In the genomic region with DNA sequence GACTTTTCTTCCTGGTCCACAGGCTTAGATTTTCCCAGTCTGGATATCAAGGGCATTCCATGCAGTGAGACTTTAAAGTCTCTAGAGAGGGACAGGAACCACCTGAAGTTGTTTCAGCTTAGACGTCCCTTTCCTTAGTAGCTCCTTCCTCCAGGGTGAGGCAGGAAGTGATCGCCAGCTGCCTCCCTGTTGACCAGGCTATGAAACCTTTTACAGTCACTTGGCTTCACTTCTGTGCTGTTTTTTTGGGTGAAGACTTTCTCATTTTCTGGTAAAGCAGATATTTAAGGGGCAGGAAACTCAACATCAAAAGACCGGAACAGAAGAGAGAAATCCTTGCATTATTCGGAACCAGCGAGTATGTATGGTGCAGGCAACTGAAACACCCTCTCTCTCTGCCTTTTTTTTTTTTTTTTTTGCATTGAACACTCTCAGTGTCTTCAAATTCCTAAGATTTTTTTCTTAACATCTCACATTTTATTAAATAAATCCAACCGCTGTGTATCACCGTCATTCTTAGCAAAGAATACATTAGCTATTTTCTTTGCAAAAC, we compare ENCODE assay signal across 10 cellular contexts.
A peak's percentile ranks its signal among the peaks of the same experiment; 100 is the strongest.
DNase-seq lines count a peak whose midpoint lies in the region; ATAC-seq and TF ChIP-seq lines count a peak whose summit lies in the region.
"Had no signal": no experiment of that assay in that cellular context is flagged by ENCODE, and none has a peak within 500 bp of the region (broad histone marks: within the 10 kb centered on the region; RNA-seq: fewer than 3 reads in every experiment).

No MANE protein-coding gene starts in this region.

- peak overlapping the region; percentile 29 to 77 (median 70) for H3K27ac Mint-ChIP-seq in CD4-positive, CD25-positive, alpha-beta regulatory T cell
- H3K27ac Mint-ChIP-seq in activated CD4-positive, alpha-beta memory T cell treated with anti-CD3 and anti-CD28 coated beads, Interleukin-2, amount 10 ng/mL, durations not matched to agents 7 days and 5 days, result peak overlapping the region; percentile 81

- DNase-seq in CD4-positive, CD25-positive, alpha-beta regulatory T cell, result peak in 2 of 3 donors; percentile 16 to 76
- peak; percentile 30 for DNase-seq in activated CD4-positive, alpha-beta memory T cell treated with anti-CD3 and anti-CD28 coated beads, Interleukin-2, amount 10 ng/mL, durations not matched to agents 7 days and 5 days
- DNase-seq in mesenchymal stem cell, result no peak
- no peak for DNase-seq in activated effector memory CD4-positive, alpha-beta T cell treated with anti-CD3 and anti-CD28 coated beads, Interleukin-2, amount 50 U/mL, for 16 hours
- DNase-seq in foreskin keratinocyte, result no peak
- no peak for DNase-seq in RKO (ENCODE audit: low spot score)
- DNase-seq: NCI-H446 treated with DMSO at 0.1 percent for 48 hours, WERI-Rb-1 had no signal

- H3K23ac ChIP-seq in mesenchymal stem cell (ENCODE audit: low read length in 2 of 2), result no peak overlapping the region

- no peaks in the 10 kb centered on the region for H3K9me3 ChIP-seq in CD4-positive, CD25-positive, alpha-beta regulatory T cell (ENCODE audit: control insufficient read depth in 2 of 2, low read length in 2 of 2)
- no peaks in the 10 kb centered on the region for H3K9me3 ChIP-seq in mesenchymal stem cell (ENCODE audit: control insufficient read depth, low read length)

- POLR2A ChIA-PET in activated CD4-positive, alpha-beta memory T cell treated with anti-CD3 and anti-CD28 coated beads, Interleukin-2, amount 10 ng/mL, durations not matched to agents 7 days and 5 days (lab: Charles Lee), result interaction anchor here (0.7 to 5.9 kb wide), 16 partner anchors 10 to 244 kb away, joined by 3 to 67 read pairs (median 5); partner anchors contain the start of gene IRF2BP2

- no peak overlapping the region for H4K91ac ChIP-seq in mesenchymal stem cell (ENCODE audit: low read length)

- no peaks in the 10 kb centered on the region for H3K36me3 ChIP-seq in CD4-positive, CD25-positive, alpha-beta regulatory T cell (ENCODE audit: control insufficient read depth, insufficient read depth, low read length)
- no peaks in the 10 kb centered on the region for H3K36me3 ChIP-seq in mesenchymal stem cell (ENCODE audit: control insufficient read depth in 1 of 2, insufficient read depth in 2 of 2, low read depth in 1 of 2, low read length in 2 of 2)
- H3K36me3 ChIP-seq: WERI-Rb-1 had no signal

- H2BK120ac ChIP-seq in mesenchymal stem cell (ENCODE audit: low read depth, low read length), result no peak overlapping the region

- no peak overlapping the region for H2BK15ac ChIP-seq in mesenchymal stem cell (ENCODE audit: low read depth, poor library complexity, severe bottlenecking)

- peak overlapping the region; percentile 50 for H2AK5ac ChIP-seq in mesenchymal stem cell (ENCODE audit: low read length, severe bottlenecking)

- no peak overlapping the region for H3K4ac ChIP-seq in mesenchymal stem cell (ENCODE audit: low read depth in 1 of 2, low read length in 2 of 2)

- 72% methylated on average over 7 of the region's 7 CpGs for WGBS in mesenchymal stem cell

- H2AFZ ChIP-seq in mesenchymal stem cell (ENCODE audit: low read depth, low read length), result no peak overlapping the region

- H3K79me1 ChIP-seq in mesenchymal stem cell (replicated peaks; ENCODE audit: low read length, poor library complexity, severe bottlenecking), result no peaks in the 10 kb centered on the region

- H3K4me1 Mint-ChIP-seq in CD4-positive, CD25-positive, alpha-beta regulatory T cell, result peaks cover 40 to 72% (median 54%) of the 10 kb centered on the region in 4 donors
- H3K4me1 Mint-ChIP-seq in activated CD4-positive, alpha-beta memory T cell treated with anti-CD3 and anti-CD28 coated beads, Interleukin-2, amount 10 ng/mL, durations not matched to agents 7 days and 5 days, result peaks cover 84% of the 10 kb centered on the region

- H3K4me3 ChIP-seq in CD4-positive, CD25-positive, alpha-beta regulatory T cell (ENCODE audit: low read depth, low read length), result peak overlapping the region; percentile 66
- H3K4me3 ChIP-seq in mesenchymal stem cell (ENCODE audit: insufficient read depth in 1 of 2, low read depth in 1 of 2, low read length in 2 of 2), result no peak overlapping the region

- no peak overlapping the region for H3K14ac ChIP-seq in mesenchymal stem cell (ENCODE audit: low read length in 2 of 2)

- no peak overlapping the region for H2BK12ac ChIP-seq in mesenchymal stem cell (ENCODE audit: low read length in 2 of 2)

- no peak for TF ChIP-seq CTCF in foreskin keratinocyte (conservative IDR thresholded peaks at IDR 0.05)

- H3K9ac ChIP-seq in mesenchymal stem cell (ENCODE audit: low read length), result no peak overlapping the region

- H3K4me2 ChIP-seq in mesenchymal stem cell (ENCODE audit: low read length, poor library complexity, severe bottlenecking), result peak overlapping the region; percentile 35

- peak overlapping the region; percentile 22 to 79 (median 67) for H3K4me3 Mint-ChIP-seq in CD4-positive, CD25-positive, alpha-beta regulatory T cell
- H3K4me3 Mint-ChIP-seq in activated CD4-positive, alpha-beta memory T cell treated with anti-CD3 and anti-CD28 coated beads, Interleukin-2, amount 10 ng/mL, durations not matched to agents 7 days and 5 days, result peak overlapping the region; percentile 47

- peak in 1 of 2 donors; percentile 23 for ATAC-seq in CD4-positive, CD25-positive, alpha-beta regulatory T cell (ENCODE audit: low read depth in 2 of 2)
- peak; percentile 22 for ATAC-seq in GM21423 (IDR thresholded peaks at IDR 0.05; ENCODE audit: unreplicated experiment)
- no peak for ATAC-seq in HG02884 (IDR thresholded peaks at IDR 0.05; ENCODE audit: unreplicated experiment)
- ATAC-seq in foreskin keratinocyte, result no peak

- peak overlapping the region; percentile 4 to 59 for H3K18ac ChIP-seq in mesenchymal stem cell (ENCODE audit: low read depth in 1 of 2, low read length in 2 of 2)

- peaks cover 25% of the 10 kb centered on the region for H3K27me3 Mint-ChIP-seq in CD4-positive, CD25-positive, alpha-beta regulatory T cell
- H3K27me3 Mint-ChIP-seq in activated CD4-positive, alpha-beta memory T cell treated with anti-CD3 and anti-CD28 coated beads, Interleukin-2, amount 10 ng/mL, durations not matched to agents 7 days and 5 days, result peaks cover 2% of the 10 kb centered on the region

- H3K27me3 ChIP-seq in CD4-positive, CD25-positive, alpha-beta regulatory T cell (ENCODE audit: control insufficient read depth, insufficient read depth, low read length), result no peaks in the 10 kb centered on the region
- no peaks in the 10 kb centered on the region for H3K27me3 ChIP-seq in mesenchymal stem cell (ENCODE audit: control insufficient read depth in 1 of 2, insufficient read depth in 1 of 2, low read length in 2 of 2)
- no peaks in the 10 kb centered on the region for H3K27me3 ChIP-seq in foreskin keratinocyte

- H3K4me1 ChIP-seq in CD4-positive, CD25-positive, alpha-beta regulatory T cell (ENCODE audit: control insufficient read depth, insufficient read depth, low read length, poor library complexity, severe bottlenecking), result peaks cover 49% of the 10 kb centered on the region
- peaks cover 7% of the 10 kb centered on the region for H3K4me1 ChIP-seq in mesenchymal stem cell (ENCODE audit: control insufficient read depth, insufficient read depth, low read depth, low read length)
- no peaks in the 10 kb centered on the region for H3K4me1 ChIP-seq in foreskin keratinocyte

- H3K36me3 Mint-ChIP-seq in CD4-positive, CD25-positive, alpha-beta regulatory T cell, result no peaks in the 10 kb centered on the region
- H3K36me3 Mint-ChIP-seq in activated CD4-positive, alpha-beta memory T cell treated with anti-CD3 and anti-CD28 coated beads, Interleukin-2, amount 10 ng/mL, durations not matched to agents 7 days and 5 days (ENCODE audit: low read depth), result no peaks in the 10 kb centered on the region

- peak overlapping the region; percentile 48 for H3K27ac ChIP-seq in CD4-positive, CD25-positive, alpha-beta regulatory T cell (ENCODE audit: insufficient read depth, low read length, poor library complexity, severe bottlenecking)
- H3K27ac ChIP-seq in mesenchymal stem cell (ENCODE audit: low read length, poor library complexity, severe bottlenecking), result peak overlapping the region; percentile 74
- H3K27ac ChIP-seq in foreskin keratinocyte, result no peak overlapping the region
- H3K27ac ChIP-seq: WERI-Rb-1 had no signal

- CTCF ChIA-PET in activated CD4-positive, alpha-beta memory T cell treated with anti-CD3 and anti-CD28 coated beads, Interleukin-2, amount 10 ng/mL, durations not matched to agents 7 days and 5 days (lab: Charles Lee), result interaction anchor here (1.0 to 1.6 kb wide), 2 partner anchors 49 to 167 kb away, joined by 3 to 4 read pairs; no protein-coding TSS in a partner anchor

- no peak overlapping the region for H4K8ac ChIP-seq in mesenchymal stem cell (ENCODE audit: low read length)

- no peaks in the 10 kb centered on the region for H3K9me3 Mint-ChIP-seq in CD4-positive, CD25-positive, alpha-beta regulatory T cell
- H3K9me3 Mint-ChIP-seq in activated CD4-positive, alpha-beta memory T cell treated with anti-CD3 and anti-CD28 coated beads, Interleukin-2, amount 10 ng/mL, durations not matched to agents 7 days and 5 days, result no peaks in the 10 kb centered on the region

- no peak overlapping the region for H2BK5ac ChIP-seq in mesenchymal stem cell (ENCODE audit: low read depth, low read length, poor library complexity, severe bottlenecking)

Comparison
In these comparisons a context has a peak if more than half of its experiments do, and no peak if none do; other contexts are left out.
1. DNase-seq: peak in CD4-positive, CD25-positive, alpha-beta regulatory T cell (2 of 3) and activated CD4-positive, alpha-beta memory T cell treated with anti-CD3 and anti-CD28 coated beads, Interleukin-2, amount 10 ng/mL, durations not matched to agents 7 days and 5 days (single experiment); none in mesenchymal stem cell (single experiment), activated effector memory CD4-positive, alpha-beta T cell treated with anti-CD3 and anti-CD28 coated beads, Interleukin-2, amount 50 U/mL, for 16 hours (single experiment), foreskin keratinocyte (0 of 2) and RKO (single experiment).